In the genomic region with DNA sequence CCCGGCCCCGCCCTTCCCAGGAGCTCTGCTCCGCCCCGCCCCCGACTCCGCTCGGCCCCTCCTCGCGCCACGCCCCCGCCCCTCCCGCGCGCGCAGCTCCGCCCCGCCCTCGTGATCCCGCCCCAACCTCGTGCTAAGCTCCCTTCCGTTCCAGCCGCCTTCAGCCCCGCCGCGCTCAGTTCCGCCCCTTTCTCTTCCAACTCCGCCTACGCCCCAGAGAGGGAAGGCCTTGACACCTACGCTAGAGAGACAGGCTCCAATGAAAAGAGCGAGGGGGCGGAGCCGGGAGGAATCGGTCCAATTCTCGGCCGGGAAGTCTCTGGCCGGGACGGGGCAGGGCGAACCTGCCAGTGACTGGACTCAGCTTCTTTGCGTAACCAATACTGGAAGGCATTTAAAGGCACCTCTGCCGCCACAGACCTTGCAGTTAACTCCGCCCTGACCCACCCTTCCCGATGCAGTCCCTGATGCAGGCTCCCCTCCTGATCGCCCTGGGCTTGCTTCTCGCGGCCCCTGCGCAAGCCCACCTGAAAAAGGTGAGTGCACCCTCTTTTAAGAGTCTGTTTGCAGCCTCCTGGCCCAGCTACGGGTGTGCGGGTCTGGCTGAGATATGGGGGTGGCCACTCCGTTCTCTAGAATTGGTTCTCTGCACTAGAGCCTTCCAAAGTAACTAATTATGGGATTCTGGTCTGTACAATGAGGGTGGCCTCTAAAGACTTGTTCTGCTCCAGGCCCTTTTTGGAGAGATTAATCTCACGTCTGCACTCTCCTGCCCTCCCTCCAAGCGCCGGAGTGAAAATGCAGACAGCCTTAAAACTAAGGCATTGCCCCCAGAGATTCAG, we compare ENCODE assay signal across 8 cellular contexts. TPM values are rescaled to one million over a fixed set of nuclear protein-coding genes. Genes with fewer than 3 reads are reported as not detected.
DNase-seq lines count a peak whose midpoint lies in the region; ATAC-seq and TF ChIP-seq lines count a peak whose summit lies in the region.

A gene (plus strand): TSS at position 424 of the 842 bp plus-strand sequence. CDS start 32 bp downstream, at position 456.

- peak within 1 kb of the TSS; percentile 87 for H3K4me3 Mint-ChIP-seq in activated T-helper 1 cell treated with anti-CD3 and anti-CD28 coated beads, Interleukin-12 subunit alpha, Interleukin-12 subunit beta, Interleukin-2, Interleukin-4 antibody, amounts not matched to agents 30 ng/mL and 10 ng/mL and 1 ng/mL, durations not matched to agents 14 hours and 24 hours and 36 hours

- H3K27me3 ChIP-seq in DND-41 (ENCODE audit: insufficient read depth, low read length, poor library complexity): no peaks in the 10 kb centered on the region
- H3K27me3 ChIP-seq in GM23248 (replicated peaks; ENCODE audit: insufficient read depth): no peaks in the 10 kb centered on the region
- no peaks in the 10 kb centered on the region for H3K27me3 ChIP-seq in esophagus squamous epithelium

- peaks cover 3% of the 10 kb centered on the region for H3K36me3 Mint-ChIP-seq in activated T-helper 1 cell treated with anti-CD3 and anti-CD28 coated beads, Interleukin-12 subunit alpha, Interleukin-12 subunit beta, Interleukin-2, Interleukin-4 antibody, amounts not matched to agents 30 ng/mL and 10 ng/mL and 1 ng/mL, durations not matched to agents 14 hours and 24 hours and 36 hours (ENCODE audit: low read depth)

- no peaks in the 10 kb centered on the region for H3K9me2 ChIP-seq in GM23248 (ENCODE audit: insufficient read depth)

- H3K9ac ChIP-seq in DND-41 (ENCODE audit: low read depth, low read length): peak within 1 kb of the TSS; percentile 56
- H3K9ac ChIP-seq in GM23248: peak within 1 kb of the TSS; percentile 86

- DNase-seq in DND-41 (peak; percentile 99), GM23248 (peak; percentile 100), Kasumi-1 (lab: John Stamatoyannopoulos, UW) (peak; percentile 99), RPMI7951 (ENCODE audit: low read depth) (peak; percentile 98), esophagus squamous epithelium (lab: John Stamatoyannopoulos, UW) (peak; percentile 98), myocyte (ENCODE audit: low read depth) (peak; percentile 100)
- peak; percentile 99 for DNase-seq in activated T-helper 1 cell treated with anti-CD3 and anti-CD28 coated beads, Interleukin-12 subunit alpha, Interleukin-12 subunit beta, Interleukin-2, Interleukin-4 antibody, amounts not matched to agents 30 ng/mL and 10 ng/mL and 1 ng/mL, durations not matched to agents 14 hours and 24 hours and 36 hours (ENCODE audit: low spot score)
- peak; percentile 98 to 99 for DNase-seq in stimulated activated CD8-positive, alpha-beta memory T cell treated with anti-CD3 and anti-CD28 coated beads, Interleukin-7, amount 100 ng/mL, for 48 hours (ENCODE audit: extremely low read depth in 1 of 2, low read depth in 1 of 2)

- H3K4me2 ChIP-seq in DND-41 (ENCODE audit: insufficient read depth, low read length) (peak within 1 kb of the TSS; percentile 90), GM23248 (ENCODE audit: unreplicated experiment) (peak within 1 kb of the TSS; percentile 100)

- in situ Hi-C loops in GM23248 (cut with MboI): no loop called here

- peaks cover 72% of the 10 kb centered on the region for H3K79me2 ChIP-seq in DND-41 (ENCODE audit: insufficient read depth, low read length)
- H3K79me2 ChIP-seq in GM23248 (ENCODE audit: insufficient read depth): peaks cover 10% of the 10 kb centered on the region; the same call in 1 of the 2 replicates

- H3K4me3 ChIP-seq in DND-41 (ENCODE audit: low read depth in 1 of 2, low read length in 2 of 2): peak within 1 kb of the TSS; percentile 25 to 69; a peak in 3 of 4 replicates
- H3K4me3 ChIP-seq in GM23248: peak within 1 kb of the TSS; percentile 99
- peak within 1 kb of the TSS; percentile 51 to 83 (median 72) for H3K4me3 ChIP-seq in esophagus squamous epithelium

- intact Hi-C loops in activated T-helper 1 cell treated with anti-CD3 and anti-CD28 coated beads, Interleukin-12 subunit alpha, Interleukin-12 subunit beta, Interleukin-2, Interleukin-4 antibody, amounts not matched to agents 30 ng/mL and 10 ng/mL and 1 ng/mL, durations not matched to agents 14 hours and 24 hours and 36 hours (cut with micrococcal nuclease): loop anchor here (1.0 to 5.0 kb wide), 13 partner anchors 11 to 896 kb away; a partner anchor contains a TSS
- intact Hi-C loops in esophagus squamous epithelium (cut with DNase I): no loop called here

- TF ChIP-seq CTCF in DND-41 (IDR thresholded peaks at IDR 0.05; ENCODE audit: borderline replicate concordance, extremely low read depth, low read length, poor library complexity, severe bottlenecking): no peak
- TF ChIP-seq CTCF in esophagus squamous epithelium (IDR thresholded peaks at IDR 0.05): peak in 1 of 6 experiments; percentile 11

- WGBS in GM23248 (ENCODE audit: low coverage in 1 of 2, low lambda C conversion rate in 2 of 2, missing lambda C conversion rate in 2 of 2), 2 experiments: 1% methylated on average over 35 to 52 of the region's 52 CpGs
- WGBS in esophagus squamous epithelium, 2 donors: 0 to 4% methylated on average over 9 to 12 of the region's 52 CpGs

- no peaks in the 10 kb centered on the region for H3K9me3 ChIP-seq in DND-41 (ENCODE audit: insufficient read depth, low read length, severe bottlenecking)
- no peaks in the 10 kb centered on the region for H3K9me3 ChIP-seq in GM23248 (ENCODE audit: low read depth)
- no peaks in the 10 kb centered on the region for H3K9me3 ChIP-seq in esophagus squamous epithelium

- H3F3A ChIP-seq in GM23248 (ENCODE audit: insufficient read depth): 0 out of 2 replicates have a peak, but pooled peaks cover 3% of the 10 kb centered on the region

- TF ChIP-seq POLR2A in esophagus squamous epithelium (IDR thresholded peaks at IDR 0.05): peak in 3 of 4 donors; percentile 65 to 94 (median 89)

- H2AFZ ChIP-seq in DND-41 (ENCODE audit: low read depth, low read length) (peak within 1 kb of the TSS; percentile 57), GM23248 (peak within 1 kb of the TSS; percentile 100)

- H3K9me3 Mint-ChIP-seq in activated T-helper 1 cell treated with anti-CD3 and anti-CD28 coated beads, Interleukin-12 subunit alpha, Interleukin-12 subunit beta, Interleukin-2, Interleukin-4 antibody, amounts not matched to agents 30 ng/mL and 10 ng/mL and 1 ng/mL, durations not matched to agents 14 hours and 24 hours and 36 hours: no peaks in the 10 kb centered on the region

- H3K27me3 Mint-ChIP-seq in activated T-helper 1 cell treated with anti-CD3 and anti-CD28 coated beads, Interleukin-12 subunit alpha, Interleukin-12 subunit beta, Interleukin-2, Interleukin-4 antibody, amounts not matched to agents 30 ng/mL and 10 ng/mL and 1 ng/mL, durations not matched to agents 14 hours and 24 hours and 36 hours (ENCODE audit: insufficient read depth): peaks cover 2% of the 10 kb centered on the region

- H3K27ac ChIP-seq in DND-41 (ENCODE audit: low read length): peak within 1 kb of the TSS; percentile 79
- peak within 1 kb of the TSS; percentile 48 for H3K27ac ChIP-seq in GM23248
- H3K27ac ChIP-seq in esophagus squamous epithelium: peak within 1 kb of the TSS; percentile 85 to 92 (median 90)

- H3K36me3 ChIP-seq in DND-41 (ENCODE audit: insufficient read depth, low read length) (peaks cover 65% of the 10 kb centered on the region), GM23248 (ENCODE audit: low read depth) (no peaks in the 10 kb centered on the region), esophagus squamous epithelium (no peaks in the 10 kb centered on the region)

- peaks cover 48% of the 10 kb centered on the region for H3K4me1 ChIP-seq in DND-41 (ENCODE audit: insufficient read depth, low read length)
- peaks cover 11% of the 10 kb centered on the region for H3K4me1 ChIP-seq in GM23248 (ENCODE audit: insufficient read depth)
- H3K4me1 ChIP-seq in esophagus squamous epithelium: peaks cover 35 to 60% (median 38%) of the 10 kb centered on the region in 3 donors

- ATAC-seq in DND-41 (ENCODE audit: insufficient read depth, low read depth): peak; percentile 99

- peak within 1 kb of the TSS; percentile 88 for H3K27ac Mint-ChIP-seq in activated T-helper 1 cell treated with anti-CD3 and anti-CD28 coated beads, Interleukin-12 subunit alpha, Interleukin-12 subunit beta, Interleukin-2, Interleukin-4 antibody, amounts not matched to agents 30 ng/mL and 10 ng/mL and 1 ng/mL, durations not matched to agents 14 hours and 24 hours and 36 hours

- H4K20me1 ChIP-seq in DND-41 (ENCODE audit: insufficient read depth, low read length): peaks cover 55% of the 10 kb centered on the region
- H4K20me1 ChIP-seq in GM23248 (ENCODE audit: insufficient read depth): no peaks in the 10 kb centered on the region

- H3K4me1 Mint-ChIP-seq in activated T-helper 1 cell treated with anti-CD3 and anti-CD28 coated beads, Interleukin-12 subunit alpha, Interleukin-12 subunit beta, Interleukin-2, Interleukin-4 antibody, amounts not matched to agents 30 ng/mL and 10 ng/mL and 1 ng/mL, durations not matched to agents 14 hours and 24 hours and 36 hours (ENCODE audit: low read depth): peaks cover 44% of the 10 kb centered on the region

RNA-seq across cellular contexts. Expression of the gene that starts here (rescaled TPM):
- total RNA-seq in GM23248 (2014; rRNA removed; shearing (Covaris generic)): 21.1 and 23.5 TPM in 2 replicates
- polyA plus RNA-seq in GM23248 (2016; fragmentation: Nextera tagmentation; extraction: Ambion mirVana): 10.5 and 11.2 TPM in 2 replicates
- 13.3 and 15.5 TPM in 2 replicates for total RNA-seq in RPMI7951 (2014; rRNA removed; shearing (Covaris generic))
- total RNA-seq in activated T-helper 1 cell treated with anti-CD3 and anti-CD28 coated beads, Interleukin-12 subunit alpha, Interleukin-12 subunit beta, Interleukin-2, Interleukin-4 antibody, amounts not matched to agents 30 ng/mL and 10 ng/mL and 1 ng/mL, durations not matched to agents 14 hours and 24 hours and 36 hours: 16.9 and 21.1 TPM in 2 replicates
- 100 to 1,000 TPM in 2 of 4 donors, 10 to 100 TPM in 2; 62.4 to 132 (median 89.7) TPM for total RNA-seq in esophagus squamous epithelium
- total RNA-seq in myocyte: 17.0 and 17.5 TPM in 2 replicates
- 24.9 TPM for polyA plus RNA-seq in myocyte (2012)

Comparison
In these comparisons a context has a peak if more than half of its experiments do, and no peak if none do; other contexts are left out.
1. Peak in every context shown above with its lines: DNase-seq, ATAC-seq, H3K4me3 ChIP-seq and H3K27ac ChIP-seq.
2. H3K4me3 ChIP-seq: peak in every context shown above with its lines; median percentile 99 in GM23248; 72 in esophagus squamous epithelium; 47 in DND-41.